ENCODE assay signal across 19 cellular contexts in the genomic region with DNA sequence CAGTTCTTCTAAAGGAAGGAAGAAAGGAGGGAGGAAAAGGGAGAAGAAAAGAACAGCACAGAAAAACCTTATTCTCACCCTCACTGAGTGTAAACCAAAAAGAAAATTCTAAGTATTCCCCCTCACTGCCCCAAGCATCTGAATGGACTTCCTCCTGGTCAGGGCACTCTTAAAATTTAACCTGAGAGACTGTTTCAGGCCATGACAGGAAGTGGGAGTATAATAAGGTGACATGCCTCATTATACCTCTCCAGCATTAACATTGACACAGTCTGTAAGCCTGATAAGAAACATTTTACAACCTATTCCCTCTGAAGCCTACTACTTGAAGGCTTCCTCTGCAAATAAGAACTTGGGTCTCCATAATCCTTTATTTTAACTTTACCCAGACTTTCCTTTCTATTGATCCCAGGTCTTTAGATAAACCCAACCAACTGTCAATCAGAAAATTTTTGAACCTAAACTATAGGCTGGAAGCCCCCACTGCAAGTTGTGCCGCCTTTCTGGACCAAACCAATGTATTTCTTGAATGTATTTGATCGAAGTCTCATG. TPM values are rescaled to one million over a fixed set of nuclear protein-coding genes. Genes with fewer than 3 reads are reported as not detected.
DNase-seq lines count a peak whose midpoint lies in the region; ATAC-seq and TF ChIP-seq lines count a peak whose summit lies in the region.
"Had no signal": no experiment of that assay in that cellular context is flagged by ENCODE, and none has a peak within 500 bp of the region (broad histone marks: within the 10 kb centered on the region; RNA-seq: fewer than 3 reads in every experiment).

No MANE protein-coding gene starts in this region.

- H3K18ac ChIP-seq in mesendoderm (ENCODE audit: low read length), result peak overlapping the region; percentile 95

- H3K4me1 ChIP-seq in HUES6 (ENCODE audit: control insufficient read depth, insufficient read depth, low read length) (peaks cover 66% of the 10 kb centered on the region), mesendoderm (ENCODE audit: control insufficient read depth, low read depth, low read length) (peaks cover 49% of the 10 kb centered on the region), HAP-1 (no peaks in the 10 kb centered on the region), spleen (peaks cover 0 to 53% (median 11%) of the 10 kb centered on the region in 6 donors)

- H3K9me3 ChIP-seq in HUES6 (ENCODE audit: control insufficient read depth, insufficient read depth, low read depth, low read length) (no peaks in the 10 kb centered on the region), HAP-1 (no peaks in the 10 kb centered on the region), spleen (no peaks in the 10 kb centered on the region)

- no peaks in the 10 kb centered on the region for H3K36me3 ChIP-seq in HUES6 (ENCODE audit: control insufficient read depth, insufficient read depth, low read length)
- H3K36me3 ChIP-seq in mesendoderm (ENCODE audit: control insufficient read depth, insufficient read depth, low read length), result no peaks in the 10 kb centered on the region
- H3K36me3 ChIP-seq in HAP-1 (replicated peaks), result no peaks in the 10 kb centered on the region
- H3K36me3 ChIP-seq in spleen, result no peaks in the 10 kb centered on the region

- TF ChIP-seq CTCF in spleen (IDR thresholded peaks at IDR 0.05 in 8 of 11, conservative IDR thresholded peaks at IDR 0.05 in 3 of 11), result no peak

- H3K27me3 ChIP-seq in HUES6 (ENCODE audit: control insufficient read depth, insufficient read depth, low read length) (no peaks in the 10 kb centered on the region; the same call in 1 of the 2 replicates), mesendoderm (ENCODE audit: insufficient read depth, low read length, poor library complexity) (no peaks in the 10 kb centered on the region), HAP-1 (ENCODE audit: low read depth) (peaks cover 7% of the 10 kb centered on the region), spleen (replicated peaks in 1 of 7) (no peaks in the 10 kb centered on the region)

- peak overlapping the region; percentile 18 for H3K23ac ChIP-seq in mesendoderm (ENCODE audit: low read length)

- peak overlapping the region; percentile 63 for H3K9ac ChIP-seq in HUES6 (ENCODE audit: low read length)
- peak overlapping the region; percentile 52 for H3K9ac ChIP-seq in mesendoderm (ENCODE audit: low read length)

- peak overlapping the region; percentile 98 for H2BK5ac ChIP-seq in mesendoderm (ENCODE audit: low read length)

- H3K56ac ChIP-seq in mesendoderm (ENCODE audit: low read length), result peak overlapping the region; percentile 87

- H3K79me1 ChIP-seq in mesendoderm (ENCODE audit: low read length), result peaks cover 6% of the 10 kb centered on the region

- no peaks in the 10 kb centered on the region for H3K79me2 ChIP-seq in mesendoderm (ENCODE audit: control insufficient read depth, insufficient read depth, low read length)
- H3K79me2 ChIP-seq: hepatocyte had no signal

- peak overlapping the region; percentile 86 for H4K5ac ChIP-seq in mesendoderm (ENCODE audit: low read length)

- peak overlapping the region; percentile 21 for H2BK15ac ChIP-seq in mesendoderm (replicated peaks; ENCODE audit: low read depth)

- ATAC-seq in GM18508 (IDR thresholded peaks at IDR 0.05; ENCODE audit: insufficient read depth, unreplicated experiment) (peak; percentile 60), GM21619 (IDR thresholded peaks at IDR 0.05; ENCODE audit: unreplicated experiment) (peak; percentile 67), HG02610 (IDR thresholded peaks at IDR 0.05; ENCODE audit: unreplicated experiment) (no peak), GM21786 (IDR thresholded peaks at IDR 0.05; ENCODE audit: unreplicated experiment) (no peak)
- ATAC-seq: CD8-positive, alpha-beta T cell; effector memory CD8-positive, alpha-beta T cell; HCT116 had no signal

- DNase-seq in mesendoderm (peak; percentile 85), HAP-1 (ENCODE audit: low spot score in 2 of 2) (no peak), spleen (no peak)
- DNase-seq: activated CD4-positive, CD25-positive, alpha-beta regulatory T cell; activated effector memory CD4-positive, alpha-beta T cell treated with anti-CD3 and anti-CD28 coated beads, Interleukin-2, amount 50 U/mL, for 16 hours; amygdala; CD8-positive, alpha-beta T cell; central memory CD4-positive, alpha-beta T cell; effector memory CD8-positive, alpha-beta T cell; NCI-H1092; stimulated activated CD4-positive, alpha-beta T cell treated with anti-CD3 and anti-CD28 coated beads, Interleukin-4, amount 100 ng/mL, for 1 hour had no signal

- peak overlapping the region; percentile 99 for H2BK120ac ChIP-seq in mesendoderm (ENCODE audit: low read depth, low read length)

- peak overlapping the region; percentile 53 for H2AK5ac ChIP-seq in mesendoderm (ENCODE audit: low read length)

- no peak for TF ChIP-seq POLR2A in spleen (IDR thresholded peaks at IDR 0.05)

- H3K4me2 ChIP-seq in mesendoderm (ENCODE audit: low read length), result peak overlapping the region; percentile 9
- H3K4me2 ChIP-seq: hepatocyte had no signal

- in situ Hi-C loops in HAP-1 (cut with MboI; ENCODE audit: low sequenced_read_pairs), result no loop called here

- peak overlapping the region; percentile 93 for H3K4ac ChIP-seq in mesendoderm (ENCODE audit: low read depth, low read length)

- H4K8ac ChIP-seq in mesendoderm (ENCODE audit: low read depth, low read length), result peak overlapping the region; percentile 43

- intact Hi-C loops in spleen (cut with DNase I; ENCODE audit: low total_unique reads), result no loop called here

- H3K4me3 ChIP-seq in HUES6 (ENCODE audit: low read depth, low read length) (no peak overlapping the region; the same call in 1 of the 2 replicates), mesendoderm (ENCODE audit: low read length) (no peak overlapping the region), HAP-1 (no peak overlapping the region), spleen (no peak overlapping the region)
- H3K4me3 ChIP-seq: hepatocyte had no signal

- no CpG with 5 or more reads among the region's 2 CpGs for WGBS in mesendoderm (ENCODE audit: extremely low coverage, insufficient coverage, low lambda C conversion rate)
- WGBS in spleen, 5 donors, result 71 to 97% (median 85%) methylated on average over 2 of the region's 2 CpGs

- H3K27ac ChIP-seq in HUES6 (ENCODE audit: low read depth, low read length) (peak overlapping the region; percentile 77; the same call in 1 of the 2 replicates), mesendoderm (ENCODE audit: low read depth, low read length) (peak overlapping the region; percentile 90), spleen (no peak overlapping the region)
- H3K27ac ChIP-seq: hepatocyte had no signal

RNA-seq across cellular contexts. Expression of a gene that starts 41.7 kb away (rescaled TPM):
- 8.9 TPM for polyA plus RNA-seq in mesendoderm (2013, experiment 1 of 2)
- 7.1 TPM for polyA plus RNA-seq in mesendoderm (2013, experiment 2 of 2)
- 100 to 1,000 TPM in 1 of 7 donors, 10 to 100 TPM in 6; 18.2 to 118 (median 46.4) TPM for total RNA-seq in spleen
- polyA plus RNA-seq in spleen, result 1 to 10 TPM; 4.8 to 6.7 (median 5.4) TPM
- total RNA-seq: CD8-positive, alpha-beta T cell; SK-MEL-5 had no signal

Comparison
In these comparisons a context has a peak if more than half of its experiments do, and no peak if none do; other contexts are left out.
1. ATAC-seq: peak in GM18508 (single experiment) and GM21619 (single experiment); none in HG02610 (single experiment) and GM21786 (single experiment).
2. H3K27ac ChIP-seq: peak in HUES6 (single experiment) and mesendoderm (single experiment); none in spleen (0 of 8).